Comparison of ENCODE assay signal across 1 cellular context in genomic region chr10:60573342-60573741, GRCh38.
TF ChIP-seq lines count a peak whose summit lies in the region.

No MANE protein-coding gene starts in this region.

TF ChIP-seq in IMR-90, 13 proteins besides CTCF, POLR2A, EP300 and RAD21 (continued from another document):
- TF ChIP-seq MAFK (IDR thresholded peaks at IDR 0.05; ENCODE audit: low read depth, low read length) (no peak), BHLHE40 (IDR thresholded peaks at IDR 0.05; ENCODE audit: low read depth, low read length) (no peak), USF2 (IDR thresholded peaks at IDR 0.05; ENCODE audit: low read depth, low read length) (no peak), FOS (IDR thresholded peaks at IDR 0.05; ENCODE audit: low read depth, low read length) (no peak), RCOR1 (IDR thresholded peaks at IDR 0.05; ENCODE audit: insufficient replicate concordance, low read length) (no peak), MAZ (IDR thresholded peaks at IDR 0.05; ENCODE audit: borderline replicate concordance, low read depth, low read length) (no peak)
TF ChIP-seq in IMR-90: peak in this region for 0.
